ENCODE assay signal across 18 cellular contexts in genomic region chr19:790971-791604, GRCh38. TPM values are rescaled to one million over a fixed set of nuclear protein-coding genes. Genes with fewer than 3 reads are reported as not detected.
DNase-seq lines count a peak whose midpoint lies in the region; ATAC-seq and TF ChIP-seq lines count a peak whose summit lies in the region.
"Had no signal": no experiment of that assay in that cellular context is flagged by ENCODE, and none has a peak within 500 bp of the region (broad histone marks: within the 10 kb centered on the region; RNA-seq: fewer than 3 reads in every experiment).

No MANE protein-coding gene starts in this region.

- intact Hi-C loops in adrenal gland (cut with DNase I): no loop called here

- peaks cover 3 to 4% of the 10 kb centered on the region in 2 donors for H3K27me3 Mint-ChIP-seq in CD8-positive, alpha-beta memory T cell
- no peaks in the 10 kb centered on the region for H3K27me3 Mint-ChIP-seq in neural crest cell (ENCODE audit: low read depth)

- H3K27ac Mint-ChIP-seq in CD8-positive, alpha-beta memory T cell: no peak overlapping the region
- peak overlapping the region; percentile 57 for H3K27ac Mint-ChIP-seq in neural crest cell (ENCODE audit: unreplicated experiment)
- no peak overlapping the region for H3K27ac Mint-ChIP-seq in activated naive CD4-positive, alpha-beta T cell treated with anti-CD3 and anti-CD28 coated beads, Interleukin-2, amount 50 U/mL, for 72 hours
- H3K27ac Mint-ChIP-seq: activated CD4-positive, alpha-beta T cell treated with anti-CD3 and anti-CD28 coated beads for 36 hours; stimulated activated naive B cell treated with anti-CD40 and anti-IgM and Interleukin-4, amounts not matched to agents 10 μg/mL and 1 μg/mL and 100 μg/mL, for 72 hours had no signal

- H3K4me3 Mint-ChIP-seq in CD8-positive, alpha-beta memory T cell: no peak overlapping the region
- no peak overlapping the region for H3K4me3 Mint-ChIP-seq in neural crest cell
- H3K4me3 Mint-ChIP-seq: activated CD4-positive, alpha-beta T cell treated with anti-CD3 and anti-CD28 coated beads for 36 hours; dendritic cell treated with granulocyte-macrophage colony-stimulating factor and Interleukin-4, amounts not matched to agents 40 ng/mL and 50 ng/mL, for 4 days; stimulated activated naive B cell treated with anti-CD40 and anti-IgM and Interleukin-4, amounts not matched to agents 10 μg/mL and 1 μg/mL and 100 μg/mL, for 72 hours had no signal

- POLR2A ChIA-PET in CD8-positive, alpha-beta memory T cell (lab: Charles Lee): no interaction called here

- 74 to 79% (median 78%) methylated on average over 25 to 26 of the region's 26 CpGs for WGBS in adrenal gland, 4 donors

- H3K4me1 Mint-ChIP-seq in CD8-positive, alpha-beta memory T cell: peaks cover 0 to 1% (median 0%) of the 10 kb centered on the region in 3 donors
- peaks cover 13% of the 10 kb centered on the region for H3K4me1 Mint-ChIP-seq in neural crest cell

- no peaks in the 10 kb centered on the region for H3K36me3 ChIP-seq in CD8-positive, alpha-beta memory T cell (ENCODE audit: insufficient read depth, low read length)
- no peaks in the 10 kb centered on the region for H3K36me3 ChIP-seq in adrenal gland (replicated peaks in 1 of 2)

- H3K27me3 ChIP-seq in CD8-positive, alpha-beta memory T cell (ENCODE audit: insufficient read depth, low read length, poor library complexity, severe bottlenecking): no peaks in the 10 kb centered on the region
- no peaks in the 10 kb centered on the region for H3K27me3 ChIP-seq in adrenal gland

- DNase-seq in CD8-positive, alpha-beta memory T cell: no peak
- peak in 1 of 7 donors; percentile 44 for DNase-seq in adrenal gland
- DNase-seq in neural crest cell (ENCODE audit: low read depth, low spot score): no peak
- DNase-seq in GF-D8 (lab: John Stamatoyannopoulos, UW): no peak
- no peak for DNase-seq in activated naive CD4-positive, alpha-beta T cell treated with anti-CD3 and anti-CD28 coated beads, Interleukin-2, amount 50 U/mL, for 72 hours (ENCODE audit: low spot score in 2 of 2)
- DNase-seq in NCI-H345 (lab: John Stamatoyannopoulos, UW): no peak
- DNase-seq: activated CD4-positive, alpha-beta T cell treated with anti-CD3 and anti-CD28 coated beads for 36 hours; activated naive CD4-positive, alpha-beta T cell treated with Interleukin-2 at 50 U/mL for 16 hours; GOT3; head of caudate nucleus; NCI-H1417 treated with DMSO at 0.1 percent for 48 hours; stimulated activated naive B cell treated with anti-CD40 and anti-IgM and Interleukin-4, amounts not matched to agents 10 μg/mL and 1 μg/mL and 100 μg/mL, for 72 hours had no signal

- peak overlapping the region; percentile 67 for H3K27ac ChIP-seq in CD8-positive, alpha-beta memory T cell (ENCODE audit: low read depth, low read length)
- H3K27ac ChIP-seq in adrenal gland: peak overlapping the region in 3 of 5 donors; percentile 26 to 81 (median 38)

- no peak for TF ChIP-seq POLR2A in adrenal gland (IDR thresholded peaks at IDR 0.05)

- H3K4me1 ChIP-seq in CD8-positive, alpha-beta memory T cell (ENCODE audit: insufficient read depth, low read length): peaks cover 2% of the 10 kb centered on the region
- peaks cover 0 to 17% of the 10 kb centered on the region in 2 donors for H3K4me1 ChIP-seq in adrenal gland (replicated peaks in 1 of 2)

- no peaks in the 10 kb centered on the region for H3K9me3 Mint-ChIP-seq in CD8-positive, alpha-beta memory T cell
- no peaks in the 10 kb centered on the region for H3K9me3 Mint-ChIP-seq in neural crest cell
- no peaks in the 10 kb centered on the region for H3K9me3 Mint-ChIP-seq in activated naive CD4-positive, alpha-beta T cell treated with anti-CD3 and anti-CD28 coated beads, Interleukin-2, amount 50 U/mL, for 72 hours
- H3K9me3 Mint-ChIP-seq: dendritic cell treated with granulocyte-macrophage colony-stimulating factor and Interleukin-4, amounts not matched to agents 40 ng/mL and 50 ng/mL, for 4 days; stimulated activated naive B cell treated with anti-CD40 and anti-IgM and Interleukin-4, amounts not matched to agents 10 μg/mL and 1 μg/mL and 100 μg/mL, for 72 hours had no signal

- ATAC-seq in activated naive CD4-positive, alpha-beta T cell treated with anti-CD3 and anti-CD28 coated beads, Interleukin-2, amount 50 U/mL, for 72 hours: no peak
- ATAC-seq: activated CD4-positive, alpha-beta T cell treated with anti-CD3 and anti-CD28 coated beads for 36 hours; stimulated activated naive B cell treated with anti-CD40 and anti-IgM and Interleukin-4, amounts not matched to agents 10 μg/mL and 1 μg/mL and 100 μg/mL, for 72 hours had no signal

- CTCF ChIA-PET in CD8-positive, alpha-beta memory T cell (lab: Charles Lee): no interaction called here

- no peaks in the 10 kb centered on the region for H3K36me3 Mint-ChIP-seq in CD8-positive, alpha-beta memory T cell
- H3K36me3 Mint-ChIP-seq in neural crest cell (ENCODE audit: low read depth): no peaks in the 10 kb centered on the region
- H3K36me3 Mint-ChIP-seq in activated naive CD4-positive, alpha-beta T cell treated with anti-CD3 and anti-CD28 coated beads, Interleukin-2, amount 50 U/mL, for 72 hours: no peaks in the 10 kb centered on the region
- H3K36me3 Mint-ChIP-seq: stimulated activated naive B cell treated with anti-CD40 and anti-IgM and Interleukin-4, amounts not matched to agents 10 μg/mL and 1 μg/mL and 100 μg/mL, for 72 hours had no signal

- TF ChIP-seq CTCF in adrenal gland (IDR thresholded peaks at IDR 0.05): no peak
- no peak for TF ChIP-seq CTCF in neural crest cell (conservative IDR thresholded peaks at IDR 0.05)

- H3K4me3 ChIP-seq in CD8-positive, alpha-beta memory T cell (ENCODE audit: low read length): no peak overlapping the region
- no peak overlapping the region for H3K4me3 ChIP-seq in adrenal gland

- H3K9me3 ChIP-seq in CD8-positive, alpha-beta memory T cell (ENCODE audit: low read length): no peaks in the 10 kb centered on the region
- H3K9me3 ChIP-seq in adrenal gland (replicated peaks in 1 of 3): no peaks in the 10 kb centered on the region

RNA-seq across cellular contexts. Expression of gene PTBP1, which starts 6.2 kb away (rescaled TPM):
- total RNA-seq in CD8-positive, alpha-beta memory T cell: 100 to 1,000 TPM; 969 to 978 TPM
- polyA plus RNA-seq in CD8-positive, alpha-beta memory T cell: 177 TPM
- 100 to 1,000 TPM; 135 to 236 (median 194) TPM for total RNA-seq in adrenal gland
- 100 to 1,000 TPM; 108 to 146 (median 128) TPM for polyA plus RNA-seq in adrenal gland
- 674 and 701 TPM in 2 replicates for total RNA-seq in neural crest cell
- total RNA-seq in activated naive CD4-positive, alpha-beta T cell treated with anti-CD3 and anti-CD28 coated beads, Interleukin-2, amount 50 U/mL, for 72 hours: 100 to 1,000 TPM; 485 to 591 TPM

RNA-seq across cellular contexts. Expression of gene PLPPR3, which starts 30.7 kb away (rescaled TPM):
- not detected for total RNA-seq in CD8-positive, alpha-beta memory T cell
- polyA plus RNA-seq in CD8-positive, alpha-beta memory T cell: not detected
- under 1 TPM in 2 of 8 donors, not detected in 6; 0.14 to 0.32 TPM for total RNA-seq in adrenal gland
- under 1 TPM in 2 of 3 donors, not detected in 1; 0.08 to 0.10 TPM for polyA plus RNA-seq in adrenal gland
- 46.3 and 50.9 TPM in 2 replicates for total RNA-seq in neural crest cell
- total RNA-seq in activated naive CD4-positive, alpha-beta T cell treated with anti-CD3 and anti-CD28 coated beads, Interleukin-2, amount 50 U/mL, for 72 hours: not detected
- total RNA-seq: activated CD4-positive, alpha-beta T cell treated with anti-CD3 and anti-CD28 coated beads for 36 hours; T-helper 2 cell treated with Interferon-gamma antibody and Interleukin-4, amounts not matched to agents 100 ng/mL and 5 ng/mL, for 36 hours had no signal
- polyA plus RNA-seq: esophagus, keratinocyte had no signal

RNA-seq across cellular contexts. Expression of gene AZU1, which starts 36.5 kb away (rescaled TPM):
- not detected for total RNA-seq in CD8-positive, alpha-beta memory T cell
- not detected for polyA plus RNA-seq in CD8-positive, alpha-beta memory T cell
- under 1 TPM in 4 of 8 donors, not detected in 4; 0.23 to 0.87 (median 0.40) TPM for total RNA-seq in adrenal gland
- polyA plus RNA-seq in adrenal gland: 1 to 10 TPM in 1 of 3 donors, under 1 TPM in 1, not detected in 1; 0.30 to 1.1 TPM
- 0.30 and 0.68 TPM in 2 replicates for total RNA-seq in neural crest cell
- not detected for total RNA-seq in activated naive CD4-positive, alpha-beta T cell treated with anti-CD3 and anti-CD28 coated beads, Interleukin-2, amount 50 U/mL, for 72 hours
- total RNA-seq: activated CD4-positive, alpha-beta T cell treated with anti-CD3 and anti-CD28 coated beads for 36 hours; G401; mucosa of gallbladder; T-helper 2 cell treated with Interferon-gamma antibody and Interleukin-4, amounts not matched to agents 100 ng/mL and 5 ng/mL, for 36 hours had no signal
- polyA plus RNA-seq: esophagus, keratinocyte had no signal

RNA-seq across cellular contexts. Expression of gene MISP, which starts 40.2 kb away (rescaled TPM):
- total RNA-seq in CD8-positive, alpha-beta memory T cell: not detected
- not detected for polyA plus RNA-seq in CD8-positive, alpha-beta memory T cell
- total RNA-seq in adrenal gland: under 1 TPM in 3 of 8 donors, not detected in 5; 0.11 to 0.43 (median 0.18) TPM
- under 1 TPM in 2 of 3 donors, not detected in 1; 0.08 to 0.10 TPM for polyA plus RNA-seq in adrenal gland
- total RNA-seq in neural crest cell: 0.14 TPM in 1 of 2 replicates, not detected in the other
- under 1 TPM in 1 of 2 donors, not detected in 1; 0.50 TPM for total RNA-seq in activated naive CD4-positive, alpha-beta T cell treated with anti-CD3 and anti-CD28 coated beads, Interleukin-2, amount 50 U/mL, for 72 hours
- total RNA-seq: T-helper 2 cell treated with Interferon-gamma antibody and Interleukin-4, amounts not matched to agents 100 ng/mL and 5 ng/mL, for 36 hours had no signal

RNA-seq across cellular contexts. Expression of gene PRTN3, which starts 49.7 kb away (rescaled TPM):
- not detected for total RNA-seq in CD8-positive, alpha-beta memory T cell
- not detected for polyA plus RNA-seq in CD8-positive, alpha-beta memory T cell
- total RNA-seq in adrenal gland (under 1 TPM in 1 of 8 donors, not detected in 7; 0.32 TPM), neural crest cell (not detected in 2 replicates)
- under 1 TPM in 2 of 3 donors, not detected in 1; 0.20 to 0.40 TPM for polyA plus RNA-seq in adrenal gland
- total RNA-seq in activated naive CD4-positive, alpha-beta T cell treated with anti-CD3 and anti-CD28 coated beads, Interleukin-2, amount 50 U/mL, for 72 hours: not detected
- total RNA-seq: activated CD4-positive, alpha-beta T cell treated with anti-CD3 and anti-CD28 coated beads for 36 hours; G401; mucosa of gallbladder; T-helper 2 cell treated with Interferon-gamma antibody and Interleukin-4, amounts not matched to agents 100 ng/mL and 5 ng/mL, for 36 hours had no signal
- polyA plus RNA-seq: esophagus, keratinocyte had no signal

Comparison
In these comparisons a context has a peak if more than half of its experiments do, and no peak if none do; other contexts are left out.
1. RNA of gene PLPPR3, which starts 30.7 kb away (total RNA-seq): 46.3 to 50.9 TPM in neural crest cell; 0.14 to 0.32 TPM in adrenal gland, not detected in CD8-positive, alpha-beta memory T cell and not detected in activated naive CD4-positive, alpha-beta T cell treated with anti-CD3 and anti-CD28 coated beads, Interleukin-2, amount 50 U/mL, for 72 hours; every median in the first group is over 10 times any median in the second.